ENCODE assay signal across 9 cellular contexts in genomic region chr18:57561728-57562423, GRCh38. TPM values are rescaled to one million over a fixed set of nuclear protein-coding genes. Genes with fewer than 3 reads are reported as not detected.
DNase-seq lines count a peak whose midpoint lies in the region; ATAC-seq, FAIRE-seq and TF ChIP-seq lines count a peak whose summit lies in the region.
"Had no signal": no experiment of that assay in that cellular context is flagged by ENCODE, and none has a peak within 500 bp of the region (broad histone marks: within the 10 kb centered on the region; RNA-seq: fewer than 3 reads in every experiment).

No MANE protein-coding gene starts in this region.

- H3K79me2 ChIP-seq in OCI-LY3 (ENCODE audit: low read length): no peaks in the 10 kb centered on the region

- H3K9ac ChIP-seq in OCI-LY3 (ENCODE audit: low read length): no peak overlapping the region

- FAIRE-seq in bronchial epithelial cell (lab: Jason Lieb, UNC): no peak

- no peak overlapping the region for H2AFZ ChIP-seq in OCI-LY3 (ENCODE audit: low read depth, low read length)

- peak; percentile 39 to 64 for ATAC-seq in activated naive CD4-positive, alpha-beta T cell treated with anti-CD3 and anti-CD28 coated beads, Interleukin-2, amount 50 U/mL, for 72 hours
- peak; percentile 77 for ATAC-seq in upper lobe of right lung
- ATAC-seq in HG02571 (IDR thresholded peaks at IDR 0.05; ENCODE audit: unreplicated experiment): no peak

- peaks cover 8% of the 10 kb centered on the region; the same call in 1 of the 2 replicates for H3K4me1 ChIP-seq in OCI-LY3 (ENCODE audit: low read length)
- H3K4me1 ChIP-seq in upper lobe of right lung: no peaks in the 10 kb centered on the region

- no peaks in the 10 kb centered on the region for H3K36me3 Mint-ChIP-seq in activated naive CD4-positive, alpha-beta T cell treated with anti-CD3 and anti-CD28 coated beads, Interleukin-2, amount 50 U/mL, for 72 hours

- H3K27me3 ChIP-seq in OCI-LY3 (ENCODE audit: low read depth, low read length): no peaks in the 10 kb centered on the region
- H3K27me3 ChIP-seq in bronchial epithelial cell (ENCODE audit: control insufficient read depth, insufficient read depth, low read length): no peaks in the 10 kb centered on the region
- no peaks in the 10 kb centered on the region for H3K27me3 ChIP-seq in upper lobe of right lung

- H4K20me1 ChIP-seq in OCI-LY3 (ENCODE audit: insufficient read depth, low read length): no peaks in the 10 kb centered on the region

- H3K27ac ChIP-seq in OCI-LY3 (ENCODE audit: low read length) (no peak overlapping the region), upper lobe of right lung (no peak overlapping the region)

- H3K4me3 ChIP-seq in OCI-LY3 (ENCODE audit: low read length): no peak overlapping the region
- H3K4me3 ChIP-seq in bronchial epithelial cell (ENCODE audit: low read depth, low read length): no peak overlapping the region
- no peak overlapping the region for H3K4me3 ChIP-seq in upper lobe of right lung

- H3K36me3 ChIP-seq in OCI-LY3 (replicated peaks; ENCODE audit: low read depth, low read length) (peaks cover 27% of the 10 kb centered on the region), bronchial epithelial cell (ENCODE audit: control insufficient read depth, insufficient read depth, low read length) (no peaks in the 10 kb centered on the region), upper lobe of right lung (peaks cover 43% of the 10 kb centered on the region)

- H3K27ac Mint-ChIP-seq in activated naive CD4-positive, alpha-beta T cell treated with anti-CD3 and anti-CD28 coated beads, Interleukin-2, amount 50 U/mL, for 72 hours: no peak overlapping the region
- H3K27ac Mint-ChIP-seq: stimulated activated naive CD8-positive, alpha-beta T cell treated with anti-CD3 and anti-CD28 coated beads, Interleukin-15, Interleukin-2, amounts not matched to agents 100 ng/mL and 50 ng/mL, for 24 hours had no signal

- TF ChIP-seq CTCF in OCI-LY3 (IDR thresholded peaks at IDR 0.05; ENCODE audit: low read depth, low read length): peak; percentile 100
- TF ChIP-seq CTCF in bronchial epithelial cell (IDR thresholded peaks at IDR 0.05; ENCODE audit: insufficient read depth, low read length, severe bottlenecking): peak; percentile 52
- peak; percentile 88 for TF ChIP-seq CTCF in upper lobe of right lung (IDR thresholded peaks at IDR 0.05)

- no peaks in the 10 kb centered on the region for H3K9me3 Mint-ChIP-seq in activated naive CD4-positive, alpha-beta T cell treated with anti-CD3 and anti-CD28 coated beads, Interleukin-2, amount 50 U/mL, for 72 hours
- H3K9me3 Mint-ChIP-seq: stimulated activated naive CD8-positive, alpha-beta T cell treated with anti-CD3 and anti-CD28 coated beads, Interleukin-15, Interleukin-2, amounts not matched to agents 100 ng/mL and 50 ng/mL, for 24 hours had no signal

- intact Hi-C loops in upper lobe of right lung (cut with DNase I): no loop called here

- no peak overlapping the region for H3K4me2 ChIP-seq in OCI-LY3 (ENCODE audit: low read length)

- peak in 1 of 2 donors; percentile 36 for DNase-seq in activated naive CD4-positive, alpha-beta T cell treated with anti-CD3 and anti-CD28 coated beads, Interleukin-2, amount 50 U/mL, for 72 hours (ENCODE audit: low spot score in 2 of 2)
- DNase-seq in activated naive CD4-positive, alpha-beta T cell treated with Interleukin-2 at 50 U/mL for 16 hours: no peak
- peak; percentile 25 for DNase-seq in HuH-7.5 (ENCODE audit: low spot score)
- DNase-seq in bronchial epithelial cell (ENCODE audit: low read depth): peak; percentile 45
- DNase-seq in kidney glomerular epithelial cell (lab: John Stamatoyannopoulos, UW): peak; percentile 55
- DNase-seq in upper lobe of right lung: no peak

- no peaks in the 10 kb centered on the region for H3K9me3 ChIP-seq in OCI-LY3 (ENCODE audit: insufficient read depth, low read length)
- no peaks in the 10 kb centered on the region for H3K9me3 ChIP-seq in upper lobe of right lung

RNA-seq across cellular contexts. Expression of gene FECH, which starts 24.6 kb away (rescaled TPM):
- 10 to 100 TPM; 21.1 to 23.7 TPM for total RNA-seq in activated naive CD4-positive, alpha-beta T cell treated with anti-CD3 and anti-CD28 coated beads, Interleukin-2, amount 50 U/mL, for 72 hours
- 19.2 and 30.2 TPM in 2 replicates for total RNA-seq in bronchial epithelial cell
- total RNA-seq in upper lobe of right lung: 20.0 TPM

RNA-seq across cellular contexts. Expression of gene NARS1, which starts 59.8 kb away (rescaled TPM):
- total RNA-seq in activated naive CD4-positive, alpha-beta T cell treated with anti-CD3 and anti-CD28 coated beads, Interleukin-2, amount 50 U/mL, for 72 hours: 10 to 100 TPM; 75.8 to 87.6 TPM
- 388 and 396 TPM in 2 replicates for total RNA-seq in bronchial epithelial cell
- total RNA-seq in upper lobe of right lung: 92.5 TPM

Comparison
In these comparisons a context has a peak if more than half of its experiments do, and no peak if none do; other contexts are left out.
1. DNase-seq: peak in HuH-7.5 (single experiment), bronchial epithelial cell (single experiment) and kidney glomerular epithelial cell (single experiment); none in activated naive CD4-positive, alpha-beta T cell treated with Interleukin-2 at 50 U/mL for 16 hours (single experiment) and upper lobe of right lung (single experiment).
2. Peak in every context shown above with its lines, with median percentiles within 50 percentile points of each other: CTCF ChIP-seq.